In the genomic region with DNA sequence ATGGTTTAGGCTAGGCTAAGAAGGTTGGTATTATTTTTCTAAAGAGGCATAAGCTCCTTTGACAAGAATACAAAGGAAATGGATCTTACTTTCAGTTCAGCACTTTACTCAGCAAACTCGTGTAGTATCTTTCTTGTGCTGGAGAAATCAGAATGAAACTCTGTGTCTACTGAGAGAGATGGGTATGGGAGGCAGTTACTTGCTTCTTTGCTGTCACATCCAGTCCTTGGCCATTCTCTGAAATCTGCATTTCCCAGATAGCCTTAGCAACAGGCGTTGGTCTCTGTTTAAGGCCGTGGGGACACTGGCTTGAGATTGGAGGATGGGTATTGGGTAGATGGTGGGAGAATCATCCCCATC, we compare ENCODE assay signal across 15 cellular contexts.
DNase-seq lines count a peak whose midpoint lies in the region; ATAC-seq and TF ChIP-seq lines count a peak whose summit lies in the region.
"Had no signal": no experiment of that assay in that cellular context is flagged by ENCODE, and none has a peak within 500 bp of the region (broad histone marks: within the 10 kb centered on the region; RNA-seq: fewer than 3 reads in every experiment).

No MANE protein-coding gene starts in this region.

- CTCF ChIA-PET in CD8-positive, alpha-beta memory T cell (lab: Charles Lee): interaction anchor here (1.1 to 4.0 kb wide), 6 partner anchors 14 to 173 kb away, joined by 3 to 15 read pairs (median 4); no protein-coding TSS in a partner anchor
- CTCF ChIA-PET in activated CD4-positive, alpha-beta memory T cell treated with anti-CD3 and anti-CD28 coated beads, Interleukin-2, amount 10 ng/mL, durations not matched to agents 7 days and 5 days (lab: Charles Lee): interaction anchor here (0.6 to 4.7 kb wide), 12 partner anchors 9 to 361 kb away, joined by 3 to 63 read pairs (median 10); no protein-coding TSS in a partner anchor

- peaks cover 39% of the 10 kb centered on the region for H3K4me1 ChIP-seq in CD8-positive, alpha-beta memory T cell (ENCODE audit: insufficient read depth, low read length)
- H3K4me1 ChIP-seq in psoas muscle: no peaks in the 10 kb centered on the region

- intact Hi-C loops in psoas muscle (cut with DNase I): no loop called here

- DNase-seq in activated T-cell treated with anti-CD3 and anti-CD28 coated beads, Interleukin-2, amount 50 U/mL, for 24 hours: no peak
- no peak for DNase-seq in activated T-cell treated with anti-CD3 and anti-CD28 coated beads, Interleukin-2, amount 50 U/mL, for 1 hour
- no peak for DNase-seq in CD8-positive, alpha-beta memory T cell
- DNase-seq in activated CD4-positive, alpha-beta memory T cell treated with anti-CD3 and anti-CD28 coated beads, Interleukin-2, amount 10 ng/mL, durations not matched to agents 7 days and 5 days: no peak
- DNase-seq in natural killer cell treated with Interleukin-12 subunit alpha and Interleukin-12 subunit beta and Interleukin-15 and Interleukin-18, amount 100 ng/mL, for 72 hours (ENCODE audit: low spot score): no peak
- DNase-seq in MG63 (no peak), psoas muscle (no peak)
- DNase-seq: cerebellar nuclear complex, NCI-H1092 treated with DMSO at 0.1 percent for 48 hours, NCI-H69, stomach had no signal

- H3K4me1 Mint-ChIP-seq in activated T-cell treated with anti-CD3 and anti-CD28 coated beads, Interleukin-2, amount 50 U/mL, for 24 hours (ENCODE audit: low read depth): peaks cover 53% of the 10 kb centered on the region
- peaks cover 39 to 62% (median 52%) of the 10 kb centered on the region in 3 donors for H3K4me1 Mint-ChIP-seq in CD8-positive, alpha-beta memory T cell
- peaks cover 64% of the 10 kb centered on the region for H3K4me1 Mint-ChIP-seq in activated CD4-positive, alpha-beta memory T cell treated with anti-CD3 and anti-CD28 coated beads, Interleukin-2, amount 10 ng/mL, durations not matched to agents 7 days and 5 days
- peaks cover 23 to 33% of the 10 kb centered on the region in 2 donors for H3K4me1 Mint-ChIP-seq in natural killer cell treated with Interleukin-12 subunit alpha and Interleukin-12 subunit beta and Interleukin-15 and Interleukin-18, amount 100 ng/mL, for 72 hours (ENCODE audit: low read depth in 2 of 2)

- no peaks in the 10 kb centered on the region for H3K36me3 Mint-ChIP-seq in activated T-cell treated with anti-CD3 and anti-CD28 coated beads, Interleukin-2, amount 50 U/mL, for 24 hours (ENCODE audit: low read depth)
- peaks cover 0 to 4% (median 0%) of the 10 kb centered on the region in 3 donors for H3K36me3 Mint-ChIP-seq in CD8-positive, alpha-beta memory T cell
- peaks cover 8% of the 10 kb centered on the region for H3K36me3 Mint-ChIP-seq in activated CD4-positive, alpha-beta memory T cell treated with anti-CD3 and anti-CD28 coated beads, Interleukin-2, amount 10 ng/mL, durations not matched to agents 7 days and 5 days (ENCODE audit: low read depth)
- no peaks in the 10 kb centered on the region for H3K36me3 Mint-ChIP-seq in natural killer cell treated with Interleukin-12 subunit alpha and Interleukin-12 subunit beta and Interleukin-15 and Interleukin-18, amount 100 ng/mL, for 72 hours

- H3K27ac Mint-ChIP-seq in activated T-cell treated with anti-CD3 and anti-CD28 coated beads, Interleukin-2, amount 50 U/mL, for 24 hours: peak overlapping the region; percentile 79
- peak overlapping the region; percentile 69 to 95 (median 88) for H3K27ac Mint-ChIP-seq in CD8-positive, alpha-beta memory T cell
- H3K27ac Mint-ChIP-seq in activated CD4-positive, alpha-beta memory T cell treated with anti-CD3 and anti-CD28 coated beads, Interleukin-2, amount 10 ng/mL, durations not matched to agents 7 days and 5 days: peak overlapping the region; percentile 88
- peak overlapping the region in 1 of 2 donors; percentile 79 for H3K27ac Mint-ChIP-seq in natural killer cell treated with Interleukin-12 subunit alpha and Interleukin-12 subunit beta and Interleukin-15 and Interleukin-18, amount 100 ng/mL, for 72 hours

- H3K9me3 Mint-ChIP-seq in activated T-cell treated with anti-CD3 and anti-CD28 coated beads, Interleukin-2, amount 50 U/mL, for 24 hours: no peaks in the 10 kb centered on the region
- no peaks in the 10 kb centered on the region for H3K9me3 Mint-ChIP-seq in CD8-positive, alpha-beta memory T cell
- no peaks in the 10 kb centered on the region for H3K9me3 Mint-ChIP-seq in activated CD4-positive, alpha-beta memory T cell treated with anti-CD3 and anti-CD28 coated beads, Interleukin-2, amount 10 ng/mL, durations not matched to agents 7 days and 5 days
- H3K9me3 Mint-ChIP-seq in natural killer cell treated with Interleukin-12 subunit alpha and Interleukin-12 subunit beta and Interleukin-15 and Interleukin-18, amount 100 ng/mL, for 72 hours: no peaks in the 10 kb centered on the region

- H3K4me3 ChIP-seq in CD8-positive, alpha-beta memory T cell (ENCODE audit: low read length): peak overlapping the region; percentile 20
- H3K4me3 ChIP-seq in MG63 (no peak overlapping the region), psoas muscle (no peak overlapping the region)
- H3K4me3 ChIP-seq: GM23248, stomach had no signal

- peak in 1 of 2 donors; percentile 68 for ATAC-seq in natural killer cell treated with Interleukin-12 subunit alpha and Interleukin-12 subunit beta and Interleukin-15 and Interleukin-18, amount 100 ng/mL, for 72 hours
- no peak for ATAC-seq in psoas muscle
- ATAC-seq in GM18858 (IDR thresholded peaks at IDR 0.05; ENCODE audit: unreplicated experiment): no peak
- ATAC-seq: left lobe of liver had no signal

- H3K4me3 Mint-ChIP-seq in activated T-cell treated with anti-CD3 and anti-CD28 coated beads, Interleukin-2, amount 50 U/mL, for 24 hours: peak overlapping the region; percentile 7
- peak overlapping the region in 6 of 7 donors; percentile 9 to 78 (median 62) for H3K4me3 Mint-ChIP-seq in CD8-positive, alpha-beta memory T cell
- peak overlapping the region; percentile 44 for H3K4me3 Mint-ChIP-seq in activated CD4-positive, alpha-beta memory T cell treated with anti-CD3 and anti-CD28 coated beads, Interleukin-2, amount 10 ng/mL, durations not matched to agents 7 days and 5 days
- peak overlapping the region; percentile 67 for H3K4me3 Mint-ChIP-seq in natural killer cell treated with Interleukin-12 subunit alpha and Interleukin-12 subunit beta and Interleukin-15 and Interleukin-18, amount 100 ng/mL, for 72 hours

- H3K36me3 ChIP-seq in CD8-positive, alpha-beta memory T cell (ENCODE audit: insufficient read depth, low read length): no peaks in the 10 kb centered on the region
- H3K36me3 ChIP-seq in MG63 (no peaks in the 10 kb centered on the region), psoas muscle (ENCODE audit: insufficient read depth in 1 of 2, low read depth in 1 of 2) (no peaks in the 10 kb centered on the region)
- H3K36me3 ChIP-seq: stomach had no signal

- no peak overlapping the region for H3K27ac ChIP-seq in CD8-positive, alpha-beta memory T cell (ENCODE audit: low read depth, low read length)
- no peak overlapping the region for H3K27ac ChIP-seq in psoas muscle
- H3K27ac ChIP-seq: RWPE1, stomach had no signal

- no peaks in the 10 kb centered on the region for H3K27me3 ChIP-seq in CD8-positive, alpha-beta memory T cell (ENCODE audit: insufficient read depth, low read length, poor library complexity, severe bottlenecking)
- H3K27me3 ChIP-seq in MG63 (no peaks in the 10 kb centered on the region), psoas muscle (ENCODE audit: insufficient read depth in 3 of 3, low read length in 2 of 3) (no peaks in the 10 kb centered on the region)
- H3K27me3 ChIP-seq: stomach had no signal

- H3K27me3 Mint-ChIP-seq in activated T-cell treated with anti-CD3 and anti-CD28 coated beads, Interleukin-2, amount 50 U/mL, for 24 hours: peaks cover 3% of the 10 kb centered on the region
- peaks cover 0 to 6% of the 10 kb centered on the region in 2 donors for H3K27me3 Mint-ChIP-seq in CD8-positive, alpha-beta memory T cell
- H3K27me3 Mint-ChIP-seq in activated CD4-positive, alpha-beta memory T cell treated with anti-CD3 and anti-CD28 coated beads, Interleukin-2, amount 10 ng/mL, durations not matched to agents 7 days and 5 days: no peaks in the 10 kb centered on the region
- no peaks in the 10 kb centered on the region for H3K27me3 Mint-ChIP-seq in natural killer cell treated with Interleukin-12 subunit alpha and Interleukin-12 subunit beta and Interleukin-15 and Interleukin-18, amount 100 ng/mL, for 72 hours

- H3K9me3 ChIP-seq in CD8-positive, alpha-beta memory T cell (ENCODE audit: low read length): no peaks in the 10 kb centered on the region
- H3K9me3 ChIP-seq in MG63 (no peaks in the 10 kb centered on the region), psoas muscle (no peaks in the 10 kb centered on the region)
- H3K9me3 ChIP-seq: stomach had no signal

- no peak for TF ChIP-seq CTCF in psoas muscle (IDR thresholded peaks at IDR 0.05)

- 77 to 85% (median 82%) methylated on average over 3 of the region's 3 CpGs for WGBS in psoas muscle, 3 donors

- POLR2A ChIA-PET in CD8-positive, alpha-beta memory T cell (lab: Charles Lee): interaction anchor here (0.6 to 1.5 kb wide), 4 partner anchors 15 to 44 kb away, joined by 3 to 7 read pairs (median 4); no protein-coding TSS in a partner anchor
- POLR2A ChIA-PET in activated CD4-positive, alpha-beta memory T cell treated with anti-CD3 and anti-CD28 coated beads, Interleukin-2, amount 10 ng/mL, durations not matched to agents 7 days and 5 days (lab: Charles Lee): interaction anchor here (0.7 to 7.1 kb wide), 18 partner anchors 11 to 200 kb away, joined by 3 to 150 read pairs (median 5); no protein-coding TSS in a partner anchor

Comparison
In these comparisons a context has a peak if more than half of its experiments do, and no peak if none do; other contexts are left out.
1. H3K4me3 Mint-ChIP-seq: peak in every context shown above with its lines; median percentile 67 in natural killer cell treated with Interleukin-12 subunit alpha and Interleukin-12 subunit beta and Interleukin-15 and Interleukin-18, amount 100 ng/mL, for 72 hours; 62 in CD8-positive, alpha-beta memory T cell; 44 in activated CD4-positive, alpha-beta memory T cell treated with anti-CD3 and anti-CD28 coated beads, Interleukin-2, amount 10 ng/mL, durations not matched to agents 7 days and 5 days; 7 in activated T-cell treated with anti-CD3 and anti-CD28 coated beads, Interleukin-2, amount 50 U/mL, for 24 hours.